In the genomic region with DNA sequence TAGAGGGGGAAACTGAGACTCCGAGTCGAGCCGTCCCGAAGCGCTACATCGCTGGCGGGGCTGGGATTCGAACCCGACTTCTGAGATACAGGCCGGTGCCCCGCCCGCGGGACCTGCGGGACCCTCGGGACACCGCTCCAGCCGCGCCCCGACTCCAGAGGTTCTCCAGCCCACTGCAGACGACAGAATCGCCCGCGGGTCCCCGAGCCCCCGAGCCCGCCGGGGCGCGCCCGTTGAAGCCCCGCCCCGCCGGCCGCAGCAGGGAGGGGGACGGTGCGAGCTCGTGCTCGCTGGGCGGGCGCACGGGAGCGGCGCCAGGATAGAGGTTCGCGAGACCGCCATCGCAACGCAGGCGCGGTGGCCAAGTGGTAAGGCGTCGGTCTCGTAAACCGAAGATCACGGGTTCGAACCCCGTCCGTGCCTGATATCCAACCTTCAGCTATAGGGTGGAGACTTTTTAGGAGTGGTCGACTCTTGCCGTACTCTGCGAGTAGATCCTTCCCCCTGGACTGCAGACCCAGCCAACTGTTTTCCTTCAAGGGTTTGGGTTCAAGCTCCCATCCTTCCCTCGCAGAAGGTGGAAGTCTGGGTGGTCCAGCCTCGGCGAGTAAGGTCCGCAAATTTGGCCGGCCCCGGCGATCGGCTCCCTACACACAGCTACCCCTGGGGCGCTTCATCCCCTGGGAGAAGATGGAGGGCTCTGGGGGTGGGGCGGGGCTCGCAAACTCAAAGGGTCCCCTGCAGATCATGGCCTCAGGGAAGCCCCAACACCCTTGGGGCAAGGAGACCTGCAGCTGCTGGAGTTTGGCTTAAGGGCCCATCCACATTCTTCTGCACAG, we compare ENCODE assay signal across 8 cellular contexts.
A peak's percentile ranks its signal among the peaks of the same experiment; 100 is the strongest.
DNase-seq lines count a peak whose midpoint lies in the region; ATAC-seq and TF ChIP-seq lines count a peak whose summit lies in the region.

No MANE protein-coding gene starts in this region.

- DNase-seq in AG10803 (ENCODE audit: low read depth) = peak; percentile 95
- peak; percentile 85 for DNase-seq in NCI-H446 treated with DMSO at 0.1 percent for 48 hours (lab: John Stamatoyannopoulos, UW)
- DNase-seq in activated CD4-positive, CD25-positive, alpha-beta regulatory T cell treated with anti-CD3 and anti-CD28 coated beads, Interleukin-2, amount 50 U/mL, for 72 hours = peak; percentile 100
- peak; percentile 89 for DNase-seq in cerebellum (ENCODE audit: low spot score)
- no peak for DNase-seq in kidney epithelial cell (ENCODE audit: low read depth)
- peak; percentile 93 to 98 for DNase-seq in stimulated activated CD4-positive, alpha-beta T cell treated with anti-CD3 and anti-CD28 coated beads, Interleukin-15, amount 100 ng/mL, for 1 hour (ENCODE audit: low read depth in 1 of 2, low spot score in 1 of 2)

- TF ChIP-seq CTCF in AG10803 (conservative IDR thresholded peaks at IDR 0.05; ENCODE audit: low read length) (no peak), kidney epithelial cell (IDR thresholded peaks at IDR 0.05; ENCODE audit: insufficient read depth, low read length, poor library complexity, severe bottlenecking) (no peak)

- H3K4me3 ChIP-seq in AG10803 (ENCODE audit: low read length) (peak overlapping the region; percentile 86), kidney epithelial cell (ENCODE audit: low read depth, low read length) (peak overlapping the region; percentile 89)

- no peaks in the 10 kb centered on the region for H3K27me3 ChIP-seq in kidney epithelial cell (ENCODE audit: control insufficient read depth, insufficient read depth, low read length)

- H3K36me3 ChIP-seq in kidney epithelial cell (ENCODE audit: control insufficient read depth, insufficient read depth, low read length) = no peaks in the 10 kb centered on the region

- ATAC-seq in GM19025 (IDR thresholded peaks at IDR 0.05; ENCODE audit: low read depth, unreplicated experiment) (peak; percentile 74), HG03342 (IDR thresholded peaks at IDR 0.05; ENCODE audit: unreplicated experiment) (peak; percentile 71)
